In the genomic region with DNA sequence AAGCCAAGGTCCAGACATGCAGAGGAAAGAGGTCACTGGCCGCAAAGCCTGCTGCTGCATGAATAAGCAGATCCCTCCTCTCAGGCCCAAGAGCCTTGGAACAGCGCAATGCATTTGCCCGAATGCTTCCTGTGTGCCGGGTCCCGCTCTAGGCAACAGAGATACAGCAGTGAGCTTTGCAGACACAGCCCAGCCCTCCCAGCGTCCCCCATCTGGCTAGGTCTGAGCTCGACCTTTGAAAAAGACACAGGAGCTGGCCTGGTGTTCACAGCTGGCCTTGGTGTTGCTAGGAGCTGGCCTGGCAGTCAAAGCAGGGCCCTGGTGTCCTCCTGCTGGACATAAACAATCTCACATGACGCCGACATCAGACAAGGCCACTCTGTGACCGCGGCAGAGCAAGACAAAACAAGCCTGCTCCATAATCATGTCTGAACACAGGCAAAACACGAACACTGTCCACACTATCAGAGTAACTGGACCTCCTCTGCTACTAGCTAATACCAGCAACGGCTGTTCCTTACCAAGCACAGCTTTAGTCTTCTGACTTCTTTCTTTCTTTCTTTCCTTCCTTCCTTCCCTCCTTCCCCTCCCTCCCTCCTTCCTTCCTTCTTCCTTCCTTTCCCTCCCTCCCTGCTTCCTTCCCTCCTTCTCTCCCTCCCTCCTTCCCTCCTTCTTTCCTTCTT, we compare ENCODE assay signal across 10 cellular contexts. TPM values are rescaled to one million over a fixed set of nuclear protein-coding genes. Genes with fewer than 3 reads are reported as not detected.
DNase-seq lines count a peak whose midpoint lies in the region; ATAC-seq, FAIRE-seq and TF ChIP-seq lines count a peak whose summit lies in the region.
"Had no signal": no experiment of that assay in that cellular context is flagged by ENCODE, and none has a peak within 500 bp of the region (broad histone marks: within the 10 kb centered on the region; RNA-seq: fewer than 3 reads in every experiment).

No MANE protein-coding gene starts in this region.

- H3K4me3 ChIP-seq in PC-3 (ENCODE audit: low read length), result no peak overlapping the region
- H3K4me3 ChIP-seq in epithelial cell of esophagus (ENCODE audit: low read length), result no peak overlapping the region
- no peak overlapping the region for H3K4me3 ChIP-seq in lung
- peak overlapping the region in 1 of 2 donors; percentile 22 for H3K4me3 ChIP-seq in stomach smooth muscle (ENCODE audit: low read length in 2 of 2)

- no peaks in the 10 kb centered on the region for H3K79me2 ChIP-seq in PC-3 (ENCODE audit: low read length)

- CTCF ChIA-PET in PC-3 (lab: Charles Lee), result no interaction called here

- no peaks in the 10 kb centered on the region for H3K4me1 ChIP-seq in PC-3 (ENCODE audit: insufficient read depth, low read length)
- H3K4me1 ChIP-seq in lung (ENCODE audit: control insufficient read depth in 2 of 2, insufficient read depth in 2 of 2, low read length in 2 of 2), result peaks cover 0 to 4% of the 10 kb centered on the region in 2 donors
- H3K4me1 ChIP-seq in stomach smooth muscle (ENCODE audit: control insufficient read depth, insufficient read depth, low read length), result peaks cover 6% of the 10 kb centered on the region

- POLR2A ChIA-PET in PC-3 (lab: Charles Lee; ENCODE audit: unreplicated experiment), result no interaction called here

- no peak for TF ChIP-seq CTCF in PC-3 (conservative IDR thresholded peaks at IDR 0.05; ENCODE audit: low read depth, low read length)
- no peak for TF ChIP-seq CTCF in epithelial cell of esophagus (IDR thresholded peaks at IDR 0.05; ENCODE audit: insufficient read depth, low read depth, low read length, missing control alignments)
- TF ChIP-seq CTCF in lung (IDR thresholded peaks at IDR 0.05; ENCODE audit: control extremely low read depth, extremely low read depth), result no peak

- no peak for DNase-seq in PC-3
- peak; percentile 85 for DNase-seq in epithelial cell of esophagus (ENCODE audit: low read depth)
- DNase-seq in lung (ENCODE audit: low spot score), result no peak
- DNase-seq in NCI-H524 treated with DMSO at 0.1 percent for 48 hours (lab: John Stamatoyannopoulos, UW), result no peak
- DNase-seq in urothelium cell line (ENCODE audit: low spot score), result no peak
- no peak for DNase-seq in RCC 7860 (ENCODE audit: low spot score)
- DNase-seq: activated naive CD4-positive, alpha-beta T cell treated with anti-CD3 and anti-CD28 coated beads, Interleukin-2, amount 10 ng/mL, durations not matched to agents 7 days and 5 days; kidney glomerular epithelial cell had no signal

- H3F3A ChIP-seq in PC-3 (ENCODE audit: low read length, unreplicated experiment), result no peaks in the 10 kb centered on the region

- no peaks in the 10 kb centered on the region for H4K20me1 ChIP-seq in PC-3 (ENCODE audit: low read length)

- ATAC-seq in PC-3 (peak; percentile 45), lung (ENCODE audit: insufficient read depth, low FRiP score) (no peak), HG03095 (IDR thresholded peaks at IDR 0.05; ENCODE audit: unreplicated experiment) (no peak)

- H3K9ac ChIP-seq in PC-3 (ENCODE audit: low read length), result no peak overlapping the region
- H3K9ac ChIP-seq in stomach smooth muscle (ENCODE audit: low read length in 2 of 2), result peak overlapping the region in 1 of 2 donors; percentile 42

- no peak overlapping the region for H3K4me2 ChIP-seq in PC-3 (ENCODE audit: low read length)

- FAIRE-seq in urothelium cell line (lab: Jason Lieb, UNC), result no peak
- no peak for FAIRE-seq in RCC 7860 (lab: Jason Lieb, UNC)

- no peaks in the 10 kb centered on the region for H3K27me3 ChIP-seq in PC-3 (ENCODE audit: low read length)
- H3K27me3 ChIP-seq in lung (ENCODE audit: control insufficient read depth, insufficient read depth), result no peaks in the 10 kb centered on the region
- no peaks in the 10 kb centered on the region for H3K27me3 ChIP-seq in stomach smooth muscle (ENCODE audit: control insufficient read depth in 1 of 2, insufficient read depth in 2 of 2, low read length in 2 of 2)

- H3K27ac ChIP-seq in PC-3 (ENCODE audit: low read length) (no peak overlapping the region), lung (ENCODE audit: low read depth in 1 of 2, low read length in 1 of 2) (peak overlapping the region; percentile 2 to 83), stomach smooth muscle (ENCODE audit: low read length) (peak overlapping the region; percentile 41)

- no peaks in the 10 kb centered on the region for H3K9me2 ChIP-seq in PC-3 (replicated peaks; ENCODE audit: low read length)

- H3K9me3 ChIP-seq in PC-3 (ENCODE audit: low read length), result no peaks in the 10 kb centered on the region
- H3K9me3 ChIP-seq in lung (ENCODE audit: control insufficient read depth in 2 of 2, insufficient read depth in 1 of 2, low read length in 1 of 2), result peaks cover 0 to 2% of the 10 kb centered on the region in 2 donors
- no peaks in the 10 kb centered on the region for H3K9me3 ChIP-seq in stomach smooth muscle (ENCODE audit: control insufficient read depth in 2 of 2, low read length in 2 of 2)

- H2AFZ ChIP-seq in PC-3 (ENCODE audit: low read length), result no peak overlapping the region

- WGBS in lung, 2 donors, result 47 to 63% methylated on average over 13 of the region's 13 CpGs

- H3K36me3 ChIP-seq in PC-3 (ENCODE audit: low read depth, low read length), result no peaks in the 10 kb centered on the region
- H3K36me3 ChIP-seq in lung (ENCODE audit: control insufficient read depth in 2 of 2, insufficient read depth in 2 of 2, low read length in 2 of 2), result no peaks in the 10 kb centered on the region
- no peaks in the 10 kb centered on the region for H3K36me3 ChIP-seq in stomach smooth muscle (ENCODE audit: control insufficient read depth in 2 of 2, insufficient read depth in 2 of 2, low read length in 2 of 2)

- BruUV-seq in PC-3 (replicated peaks; lab: Mats Ljungman, UMichigan), result no TSS peak

- intact Hi-C loops in PC-3 (cut with micrococcal nuclease), result no loop called here

RNA-seq across cellular contexts. Expression of gene PEX11G, which starts 5.7 kb away (rescaled TPM):
- 6.6 and 8.6 TPM in 2 replicates for total RNA-seq in PC-3 (2014; rRNA removed)
- 10 to 100 TPM in 1 of 2 donors, 1 to 10 TPM in 1; 4.1 to 10.3 TPM for total RNA-seq in lung
- 10 to 100 TPM in 1 of 2 donors, 1 to 10 TPM in 1; 4.7 to 11.1 TPM for polyA plus RNA-seq in lung

RNA-seq across cellular contexts. Expression of gene ZNF358, which starts 21.3 kb away (rescaled TPM):
- total RNA-seq in PC-3 (2014; rRNA removed), result 41.6 and 53.4 TPM in 2 replicates
- total RNA-seq in lung, result 10 to 100 TPM; 25.2 to 44.1 TPM
- polyA plus RNA-seq in lung, result 10 to 100 TPM; 24.2 to 71.8 TPM

RNA-seq across cellular contexts. Expression of gene MCOLN1, which starts 27.9 kb away (rescaled TPM):
- 10.2 and 22.9 TPM in 2 replicates for total RNA-seq in PC-3 (2014; rRNA removed)
- 10 to 100 TPM; 11.6 to 65.3 TPM for total RNA-seq in lung
- 10 to 100 TPM; 54.4 to 68.1 TPM for polyA plus RNA-seq in lung

RNA-seq across cellular contexts. Expression of gene PNPLA6, which starts 41.0 kb away (rescaled TPM):
- 217 and 291 TPM in 2 replicates for total RNA-seq in PC-3 (2014; rRNA removed)
- total RNA-seq in lung, result 100 to 1,000 TPM in 1 of 2 donors, 10 to 100 TPM in 1; 41.8 to 267 TPM
- 100 to 1,000 TPM in 1 of 2 donors, 10 to 100 TPM in 1; 89.9 to 154 TPM for polyA plus RNA-seq in lung
